Comparison of ENCODE assay signal across 8 cellular contexts in the genomic region with DNA sequence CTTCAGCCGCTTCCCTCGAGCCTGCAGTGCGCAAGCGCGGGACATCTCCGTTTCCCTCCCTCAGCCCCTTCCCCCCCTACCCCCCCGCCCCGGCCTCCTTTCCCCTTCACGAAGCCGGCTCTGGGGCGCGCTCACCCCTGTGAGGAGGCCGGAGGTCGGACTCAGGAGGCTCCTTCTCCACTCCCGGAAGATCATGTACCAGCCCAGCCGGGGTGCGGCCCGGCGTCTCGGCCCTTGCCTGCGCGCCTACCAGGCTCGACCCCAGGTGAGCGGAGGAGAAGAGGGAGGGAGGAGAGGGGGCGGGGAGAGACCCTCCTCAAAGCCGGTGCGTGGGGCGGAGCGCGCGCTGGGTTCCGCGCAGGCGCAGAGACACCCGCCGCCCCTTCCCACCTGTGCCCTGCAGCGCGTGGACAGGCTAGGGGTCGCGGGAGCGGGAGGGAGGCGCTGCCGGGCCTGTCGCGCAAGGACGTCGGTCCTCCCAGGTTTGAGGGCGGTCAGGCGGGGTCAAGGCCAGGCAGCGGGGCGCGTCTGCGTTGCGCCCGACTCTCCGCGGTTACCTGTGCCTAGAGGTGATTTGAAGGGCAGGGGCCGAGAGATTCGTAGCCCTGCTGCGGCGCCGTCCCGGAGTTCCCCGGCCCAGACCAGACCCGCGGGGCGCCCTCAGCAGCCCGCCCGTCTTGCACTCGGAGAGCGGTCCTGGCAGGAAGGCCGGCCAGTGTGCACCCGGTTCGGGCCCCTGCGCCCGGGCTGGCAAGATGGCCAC. TPM values are rescaled to one million over a fixed set of nuclear protein-coding genes. Genes with fewer than 3 reads are reported as not detected.
A peak's percentile ranks its signal among the peaks of the same experiment; 100 is the strongest.
DNase-seq lines count a peak whose midpoint lies in the region; ATAC-seq, FAIRE-seq and TF ChIP-seq lines count a peak whose summit lies in the region.

A gene with protein sequence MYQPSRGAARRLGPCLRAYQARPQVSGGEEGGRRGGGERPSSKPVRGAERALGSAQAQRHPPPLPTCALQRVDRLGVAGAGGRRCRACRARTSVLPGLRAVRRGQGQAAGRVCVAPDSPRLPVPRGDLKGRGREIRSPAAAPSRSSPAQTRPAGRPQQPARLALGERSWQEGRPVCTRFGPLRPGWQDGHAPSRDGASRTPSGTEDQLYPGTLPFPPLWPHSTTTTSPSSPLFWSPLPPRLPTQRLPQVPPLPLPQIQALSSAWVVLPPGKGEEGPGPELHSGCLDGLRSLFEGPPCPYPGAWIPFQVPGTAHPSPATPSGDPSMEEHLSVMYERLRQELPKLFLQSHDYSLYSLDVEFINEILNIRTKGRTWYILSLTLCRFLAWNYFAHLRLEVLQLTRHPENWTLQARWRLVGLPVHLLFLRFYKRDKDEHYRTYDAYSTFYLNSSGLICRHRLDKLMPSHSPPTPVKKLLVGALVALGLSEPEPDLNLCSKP (plus strand): TSS at position 95 of the 763 bp plus-strand sequence. CDS start 99 bp downstream, at position 194.

- peak within 1 kb of the TSS; percentile 68 to 85 for H3K9ac ChIP-seq in kidney (ENCODE audit: low read length in 2 of 2)

- DNase-seq in AG04450 (ENCODE audit: low read depth, low spot score) (peak; percentile 84), NCI-H345 treated with DMSO at 0.1 percent for 48 hours (lab: John Stamatoyannopoulos, UW; ENCODE audit: unreplicated experiment) (peak; percentile 94), kidney (peak; percentile 97)
- DNase-seq in activated CD4-positive, CD25-positive, alpha-beta regulatory T cell (lab: John Stamatoyannopoulos, UW), result peak; percentile 78 to 90 (median 83)
- peak; percentile 91 for DNase-seq in central memory CD4-positive, alpha-beta T cell
- peak; percentile 86 for DNase-seq in stimulated activated CD4-positive, alpha-beta T cell treated with anti-CD3 and anti-CD28 coated beads, Interleukin-15, amount 100 ng/mL, for 24 hours

- H3K4me3 ChIP-seq in AG04450 (ENCODE audit: low read depth, low read length) (peak within 1 kb of the TSS; percentile 87), kidney (ENCODE audit: low read length in 2 of 2) (peak within 1 kb of the TSS; percentile 87 to 96)

- POLR2A ChIA-PET in AG04450 (lab: Yijun Ruan, JAX), result interaction anchor here (0.7 to 1.4 kb wide), 4 partner anchors 17 to 79 kb away, joined by 3 to 11 read pairs (median 5); no protein-coding TSS in a partner anchor

- CTCF ChIA-PET in AG04450 (lab: Charles Lee), result no interaction called here

- H3K27me3 ChIP-seq in AG04450 (ENCODE audit: control insufficient read depth, insufficient read depth, low read length), result no peaks in the 10 kb centered on the region

- H3K4me1 ChIP-seq in kidney (ENCODE audit: control insufficient read depth in 1 of 2, insufficient read depth in 1 of 2, low read depth in 1 of 2, low read length in 2 of 2), result peaks cover 0 to 12% of the 10 kb centered on the region in 2 donors

- intact Hi-C loops in kidney (cut with DNase I), result no loop called here

- no peak for FAIRE-seq in kidney (lab: Jason Lieb, UNC)

- no peaks in the 10 kb centered on the region; the same call in 1 of the 2 replicates for H3K9me3 ChIP-seq in AG04450 (ENCODE audit: control insufficient read depth, insufficient read depth, low read length)
- no peaks in the 10 kb centered on the region for H3K9me3 ChIP-seq in kidney (ENCODE audit: control insufficient read depth in 1 of 2, low read length in 2 of 2)

- TF ChIP-seq CTCF in AG04450 (IDR thresholded peaks at IDR 0.05; ENCODE audit: low read depth, low read length) (no peak), kidney (IDR thresholded peaks at IDR 0.05; ENCODE audit: borderline replicate concordance, extremely low read depth, insufficient read depth) (no peak)

- peak within 1 kb of the TSS; percentile 68 for H3K27ac ChIP-seq in AG04450 (ENCODE audit: low read depth, low read length)
- H3K27ac ChIP-seq in kidney (ENCODE audit: low read depth in 2 of 2, low read length in 2 of 2), result peak within 1 kb of the TSS; percentile 92 to 94

- H3K36me3 ChIP-seq in kidney (ENCODE audit: control insufficient read depth in 1 of 2, insufficient read depth in 2 of 2, low read length in 2 of 2), result peaks cover 3 to 21% of the 10 kb centered on the region in 2 donors

- ATAC-seq in GM19023 (IDR thresholded peaks at IDR 0.05; ENCODE audit: unreplicated experiment) (peak; percentile 75), HG03196 (IDR thresholded peaks at IDR 0.05; ENCODE audit: unreplicated experiment) (peak; percentile 51)

RNA-seq across cellular contexts. Expression of the gene that starts here (rescaled TPM):
- polyA plus RNA-seq in AG04450 (2011; rRNA removed) (5.1 and 5.5 TPM in 2 replicates), kidney (ENCODE audit: insufficient read depth, low read depth, low replicate concordance) (45.6 TPM)
- polyA minus RNA-seq in AG04450 (2011; rRNA and poly(A)+ RNA removed), result 8.2 and 14.0 TPM in 2 replicates
- 27.4 TPM for total RNA-seq in kidney

Comparison
In these comparisons a context has a peak if more than half of its experiments do, and no peak if none do; other contexts are left out.
1. Peak in every context shown above with its lines: DNase-seq, ATAC-seq, H3K4me3 ChIP-seq and H3K27ac ChIP-seq.